In genomic region chr15:39247574-39247973, GRCh38 we compare ENCODE assay signal across 24 cellular contexts.
DNase-seq lines count a peak whose midpoint lies in the region; ATAC-seq and TF ChIP-seq lines count a peak whose summit lies in the region.
"Had no signal": no experiment of that assay in that cellular context is flagged by ENCODE, and none has a peak within 500 bp of the region (broad histone marks: within the 10 kb centered on the region; RNA-seq: fewer than 3 reads in every experiment).

No MANE protein-coding gene starts in this region.

- H3K27ac ChIP-seq in mammary epithelial cell (ENCODE audit: insufficient read depth, low read depth, low read length) (peak overlapping the region; percentile 77), breast epithelium (no peak overlapping the region), thyroid gland (peak overlapping the region; percentile 53 to 71 (median 54)), aorta (ENCODE audit: low read depth in 1 of 2, low read length in 2 of 2) (no peak overlapping the region)
- H3K27ac ChIP-seq: dorsolateral prefrontal cortex, esophagus muscularis mucosa, hepatocyte, SJCRH30, stomach, upper lobe of right lung had no signal

- no TSS peak for BruUV-seq in mammary epithelial cell (replicated peaks; lab: Mats Ljungman, UMichigan)

- CTCF ChIA-PET in mammary epithelial cell (lab: Charles Lee; ENCODE audit: low non-redundant PET): no interaction called here

- WGBS in mammary epithelial cell (ENCODE audit: low coverage, missing lambda C conversion rate): 100% methylated on average over 1 of the region's 1 CpG
- WGBS in thyroid gland, 2 donors: 82 to 86% methylated on average over 1 of the region's 1 CpG
- 82 to 85% methylated on average over 1 of the region's 1 CpG for WGBS in aorta, 2 donors

- H3K4me3 ChIP-seq in mammary epithelial cell (replicated peaks in 1 of 3; ENCODE audit: insufficient read depth in 1 of 3, low read depth in 2 of 3, low read length in 3 of 3) (no peak overlapping the region), breast epithelium (no peak overlapping the region), adipocyte (ENCODE audit: low read length) (no peak overlapping the region), fibroblast of the aortic adventitia (ENCODE audit: low read depth, low read length) (no peak overlapping the region), thyroid gland (replicated peaks in 1 of 3) (no peak overlapping the region), aorta (ENCODE audit: low read length in 2 of 2) (no peak overlapping the region)
- H3K4me3 ChIP-seq: dorsolateral prefrontal cortex, esophagus muscularis mucosa, hepatocyte, K562, lung, SJCRH30, stomach, upper lobe of right lung had no signal

- in situ Hi-C loops in mammary epithelial cell (cut with MboI; ENCODE audit: low sequenced_read_pairs in 2 of 2): no loop called here

- intact Hi-C loops in mammary epithelial cell (cut with micrococcal nuclease) (no loop called here), breast epithelium (cut with DNase I; ENCODE audit: low total_unique reads) (no loop called here), thyroid gland (cut with DNase I) (no loop called here), aorta (cut with DNase I) (no loop called here)

- DNase-seq in mammary epithelial cell: no peak
- no peak for DNase-seq in breast epithelium (ENCODE audit: low spot score in 2 of 2)
- DNase-seq in adipocyte (ENCODE audit: low read depth): peak; percentile 38
- peak; percentile 71 for DNase-seq in fibroblast of the aortic adventitia (ENCODE audit: low read depth)
- no peak for DNase-seq in thyroid gland
- DNase-seq in ureter (ENCODE audit: low spot score): no peak
- no peak for DNase-seq in aorta
- DNase-seq: activated CD4-positive, CD25-positive, alpha-beta regulatory T cell; dorsolateral prefrontal cortex; natural killer cell; NCI-H748 treated with DMSO at 0.1 percent for 48 hours; OCI-M1; posterior cingulate gyrus; stimulated activated CD4-positive, alpha-beta T cell treated with anti-CD3 and anti-CD28 coated beads, Interleukin-4, amount 100 ng/mL, for 24 hours; stomach; T-helper 9 cell had no signal

- no peaks in the 10 kb centered on the region for H4K20me1 ChIP-seq in mammary epithelial cell (ENCODE audit: insufficient read depth, low read length)

- H3K27me3 ChIP-seq in mammary epithelial cell (ENCODE audit: insufficient read depth, low read length) (no peaks in the 10 kb centered on the region), breast epithelium (no peaks in the 10 kb centered on the region), adipocyte (replicated peaks; ENCODE audit: control insufficient read depth, insufficient read depth, low read length) (no peaks in the 10 kb centered on the region), thyroid gland (no peaks in the 10 kb centered on the region), aorta (ENCODE audit: control insufficient read depth in 1 of 2, insufficient read depth in 2 of 2, low read length in 1 of 2) (no peaks in the 10 kb centered on the region)
- H3K27me3 ChIP-seq: dorsolateral prefrontal cortex, esophagus muscularis mucosa, hepatocyte, SJCRH30, stomach, upper lobe of right lung had no signal

- no peak for TF ChIP-seq POLR2A in breast epithelium (IDR thresholded peaks at IDR 0.05)
- no peak for TF ChIP-seq POLR2A in thyroid gland (IDR thresholded peaks at IDR 0.05)

- H3K4me1 ChIP-seq in mammary epithelial cell (ENCODE audit: insufficient read depth, low read length) (peaks cover 35% of the 10 kb centered on the region), breast epithelium (no peaks in the 10 kb centered on the region), adipocyte (ENCODE audit: control insufficient read depth, insufficient read depth, low read length) (peaks cover 35% of the 10 kb centered on the region), thyroid gland (peaks cover 16 to 26% of the 10 kb centered on the region in 2 donors), aorta (ENCODE audit: control insufficient read depth in 1 of 2, insufficient read depth in 2 of 2, low read length in 2 of 2) (no peaks in the 10 kb centered on the region)
- H3K4me1 ChIP-seq: stomach had no signal

- no peaks in the 10 kb centered on the region for H3K9me3 ChIP-seq in mammary epithelial cell (replicated peaks; ENCODE audit: insufficient read depth, low read length)
- H3K9me3 ChIP-seq in breast epithelium: no peaks in the 10 kb centered on the region
- H3K9me3 ChIP-seq in adipocyte (ENCODE audit: control insufficient read depth, low read length): no peaks in the 10 kb centered on the region
- H3K9me3 ChIP-seq in thyroid gland: no peaks in the 10 kb centered on the region
- no peaks in the 10 kb centered on the region for H3K9me3 ChIP-seq in aorta (ENCODE audit: control insufficient read depth, low read length)
- H3K9me3 ChIP-seq: esophagus muscularis mucosa, SJCRH30, stomach, upper lobe of right lung had no signal

- ATAC-seq in HG03039 (IDR thresholded peaks at IDR 0.05; ENCODE audit: unreplicated experiment) (no peak), aorta (ENCODE audit: low FRiP score) (no peak)
- ATAC-seq: activated naive CD4-positive, alpha-beta T cell treated with anti-CD3 and anti-CD28 coated beads, Interleukin-2, amount 50 U/mL, for 72 hours; K562; natural killer cell had no signal

- no peaks in the 10 kb centered on the region for H3K36me3 ChIP-seq in mammary epithelial cell (ENCODE audit: insufficient read depth, low read length)
- H3K36me3 ChIP-seq in breast epithelium: no peaks in the 10 kb centered on the region
- H3K36me3 ChIP-seq in adipocyte (ENCODE audit: control insufficient read depth, insufficient read depth, low read length, severe bottlenecking): no peaks in the 10 kb centered on the region
- no peaks in the 10 kb centered on the region for H3K36me3 ChIP-seq in thyroid gland
- H3K36me3 ChIP-seq in aorta (ENCODE audit: control insufficient read depth in 1 of 2, insufficient read depth in 2 of 2, low read length in 1 of 2): no peaks in the 10 kb centered on the region
- H3K36me3 ChIP-seq: esophagus muscularis mucosa, SJCRH30, stomach, upper lobe of right lung had no signal

- peak overlapping the region; percentile 66 for H2AFZ ChIP-seq in mammary epithelial cell (ENCODE audit: low read depth, low read length)
- H2AFZ ChIP-seq: hepatocyte had no signal

- H3K9ac ChIP-seq in mammary epithelial cell (ENCODE audit: insufficient read depth, low read length): peak overlapping the region; percentile 17
- H3K9ac ChIP-seq in adipocyte (ENCODE audit: low read length): peak overlapping the region; percentile 73

- H3K4me2 ChIP-seq in mammary epithelial cell (ENCODE audit: insufficient read depth, low read depth, low read length): peak overlapping the region; percentile 54
- H3K4me2 ChIP-seq: hepatocyte had no signal

- dilution Hi-C loops in mammary epithelial cell (cut with HindIII; ENCODE audit: low sequenced_read_pairs): loop anchor here (5.0 kb wide), 1 partner anchor 50 kb away; no protein-coding TSS in a partner anchor

- TF ChIP-seq CTCF in mammary epithelial cell (conservative IDR thresholded peaks at IDR 0.05 in 1 of 2, IDR thresholded peaks at IDR 0.05 in 1 of 2; ENCODE audit: extremely low read depth in 1 of 2, insufficient read depth in 1 of 2, low read depth in 1 of 2, low read length in 2 of 2): no peak
- no peak for TF ChIP-seq CTCF in breast epithelium (IDR thresholded peaks at IDR 0.05)
- no peak for TF ChIP-seq CTCF in fibroblast of the aortic adventitia (IDR thresholded peaks at IDR 0.05; ENCODE audit: insufficient read depth, low read length)
- no peak for TF ChIP-seq CTCF in thyroid gland (IDR thresholded peaks at IDR 0.05)

- no peaks in the 10 kb centered on the region for H3K79me2 ChIP-seq in mammary epithelial cell (ENCODE audit: insufficient read depth, low read length)
- H3K79me2 ChIP-seq: hepatocyte had no signal

Comparison
In these comparisons a context has a peak if more than half of its experiments do, and no peak if none do; other contexts are left out.
1. H3K27ac ChIP-seq: peak in mammary epithelial cell (single experiment) and thyroid gland (3 of 3); none in breast epithelium (0 of 2) and aorta (0 of 2).
2. DNase-seq: peak in adipocyte (single experiment) and fibroblast of the aortic adventitia (single experiment); none in mammary epithelial cell (single experiment), breast epithelium (0 of 2), thyroid gland (0 of 2), ureter (single experiment) and aorta (0 of 2).